9 cellular contexts compared by ENCODE assay signal in genomic region chr5:115450741-115451140, GRCh38.
DNase-seq lines count a peak whose midpoint lies in the region; ATAC-seq, FAIRE-seq and TF ChIP-seq lines count a peak whose summit lies in the region.
"Had no signal": no experiment of that assay in that cellular context is flagged by ENCODE, and none has a peak within 500 bp of the region (broad histone marks: within the 10 kb centered on the region; RNA-seq: fewer than 3 reads in every experiment).

No MANE protein-coding gene starts in this region.

- H3K4me3 ChIP-seq in choroid plexus epithelial cell (ENCODE audit: low read depth, low read length): no peak overlapping the region
- no peak overlapping the region for H3K4me3 ChIP-seq in pancreas
- no peak overlapping the region for H3K4me3 ChIP-seq in mesendoderm (ENCODE audit: low read length)

- no peak overlapping the region for H2BK15ac ChIP-seq in mesendoderm (replicated peaks; ENCODE audit: low read depth)

- H3K36me3 ChIP-seq in pancreas: no peaks in the 10 kb centered on the region
- no peaks in the 10 kb centered on the region for H3K36me3 ChIP-seq in mesendoderm (ENCODE audit: control insufficient read depth, insufficient read depth, low read length)

- WGBS in pancreas, 2 donors: 28 to 32% methylated on average over 1 of the region's 1 CpG
- WGBS in mesendoderm (ENCODE audit: extremely low coverage, insufficient coverage, low lambda C conversion rate): no CpG with 5 or more reads among the region's 1 CpG

- H3K27ac ChIP-seq in pancreas: peak overlapping the region; percentile 16 to 76 (median 62)
- no peak overlapping the region for H3K27ac ChIP-seq in mesendoderm (ENCODE audit: low read depth, low read length)

- TF ChIP-seq CTCF in choroid plexus epithelial cell (conservative IDR thresholded peaks at IDR 0.05; ENCODE audit: low read depth, low read length): no peak
- TF ChIP-seq CTCF in pancreas (IDR thresholded peaks at IDR 0.05): no peak

- DNase-seq in choroid plexus epithelial cell (ENCODE audit: low read depth) (peak; percentile 90), pancreas (no peak), mesendoderm (no peak), NCI-H2081 (lab: John Stamatoyannopoulos, UW) (no peak), COLO668 (lab: John Stamatoyannopoulos, UW; ENCODE audit: unreplicated experiment) (no peak)

- FAIRE-seq in pancreas (lab: Jason Lieb, UNC): no peak

- H3K4me1 ChIP-seq in pancreas (peaks cover 22 to 47% (median 41%) of the 10 kb centered on the region in 3 donors), mesendoderm (ENCODE audit: control insufficient read depth, low read depth, low read length) (peaks cover 4% of the 10 kb centered on the region)

- no peak overlapping the region for H3K23ac ChIP-seq in mesendoderm (ENCODE audit: low read length)

- intact Hi-C loops in pancreas (cut with DNase I): no loop called here

- no peaks in the 10 kb centered on the region for H3K79me2 ChIP-seq in mesendoderm (ENCODE audit: control insufficient read depth, insufficient read depth, low read length)

- H2BK5ac ChIP-seq in mesendoderm (ENCODE audit: low read length): no peak overlapping the region

- H4K8ac ChIP-seq in mesendoderm (ENCODE audit: low read depth, low read length): no peak overlapping the region

- H3K4me2 ChIP-seq in mesendoderm (ENCODE audit: low read length): no peak overlapping the region

- no peak overlapping the region for H3K4ac ChIP-seq in mesendoderm (ENCODE audit: low read depth, low read length)

- H2AK5ac ChIP-seq in mesendoderm (ENCODE audit: low read length): no peak overlapping the region

- ATAC-seq in GM18508 (IDR thresholded peaks at IDR 0.05; ENCODE audit: insufficient read depth, unreplicated experiment) (peak; percentile 63), HG02870 (IDR thresholded peaks at IDR 0.05; ENCODE audit: unreplicated experiment) (peak; percentile 61), pancreas (peak in 3 of 4 donors; percentile 37 to 80 (median 64)), GM19328 (IDR thresholded peaks at IDR 0.05; ENCODE audit: unreplicated experiment) (no peak)
- ATAC-seq: esophagus mucosa had no signal

- no peaks in the 10 kb centered on the region for H3K79me1 ChIP-seq in mesendoderm (ENCODE audit: low read length)

- H3K9me3 ChIP-seq in pancreas: no peaks in the 10 kb centered on the region

- H3K18ac ChIP-seq in mesendoderm (ENCODE audit: low read length): no peak overlapping the region

- no peak overlapping the region for H3K56ac ChIP-seq in mesendoderm (ENCODE audit: low read length)

- H2BK120ac ChIP-seq in mesendoderm (ENCODE audit: low read depth, low read length): no peak overlapping the region

- no peak overlapping the region for H4K5ac ChIP-seq in mesendoderm (ENCODE audit: low read length)

- no peak overlapping the region for H3K9ac ChIP-seq in mesendoderm (ENCODE audit: low read length)

- H3K27me3 ChIP-seq in pancreas (no peaks in the 10 kb centered on the region), mesendoderm (ENCODE audit: insufficient read depth, low read length, poor library complexity) (no peaks in the 10 kb centered on the region)
